Comparison of ENCODE assay signal across 12 cellular contexts in the genomic region with DNA sequence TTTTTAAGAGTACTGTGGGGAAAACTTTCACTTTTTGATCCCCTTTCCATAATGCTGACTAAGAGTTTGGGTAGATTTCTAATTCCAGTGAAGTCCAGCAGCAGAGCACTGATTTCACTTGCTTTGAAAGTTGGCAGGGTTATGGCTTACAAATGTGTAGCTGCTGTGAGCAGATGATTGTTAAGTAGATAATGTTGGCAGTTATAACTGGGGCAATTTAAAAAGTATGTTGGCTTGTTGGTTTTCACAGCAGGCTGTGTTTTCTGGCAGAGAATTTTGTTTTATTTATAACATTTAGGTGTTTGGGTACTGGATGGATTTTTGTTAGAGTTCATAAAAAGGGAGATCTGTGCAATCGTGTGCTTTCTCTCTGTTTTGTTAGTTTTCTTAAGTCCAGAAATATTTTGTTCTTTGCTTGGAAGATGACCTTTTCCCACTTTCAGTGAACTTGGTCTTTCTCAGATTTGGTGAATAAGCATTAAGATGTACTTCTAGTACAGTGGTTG. TPM values are rescaled to one million over a fixed set of nuclear protein-coding genes. Genes with fewer than 3 reads are reported as not detected.
DNase-seq lines count a peak whose midpoint lies in the region; ATAC-seq and TF ChIP-seq lines count a peak whose summit lies in the region.
"Had no signal": no experiment of that assay in that cellular context is flagged by ENCODE, and none has a peak within 500 bp of the region (broad histone marks: within the 10 kb centered on the region; RNA-seq: fewer than 3 reads in every experiment).

No MANE protein-coding gene starts in this region.

- 88% methylated on average over 1 of the region's 1 CpG for WGBS in HUES64

- H3K9ac ChIP-seq in HUES64 (ENCODE audit: low read depth, low read length) = no peak overlapping the region
- H3K9ac ChIP-seq: BLaER1 had no signal

- peak overlapping the region; percentile 34 for H3K27ac ChIP-seq in HUES64 (ENCODE audit: low read depth, low read length)
- H3K27ac ChIP-seq: BLaER1 had no signal

- DNase-seq in A172 (ENCODE audit: low spot score) (peak; percentile 6), choroid plexus epithelial cell (ENCODE audit: low read depth) (peak; percentile 82), lung microvascular endothelial cell (ENCODE audit: low read depth in 2 of 2) (peak; percentile 37 to 62), islet precursor cell (no peak), NCI-H128 (lab: John Stamatoyannopoulos, UW; ENCODE audit: unreplicated experiment) (no peak), D341Med (ENCODE audit: low spot score) (no peak)
- DNase-seq: activated naive CD4-positive, alpha-beta T cell treated with anti-CD3 and anti-CD28 coated beads, Interleukin-2, amount 10 ng/mL, durations not matched to agents 7 days and 5 days; NCI-H1048; stimulated activated naive CD8-positive, alpha-beta T cell treated with anti-CD3 and anti-CD28 coated beads, Interleukin-15, amount 100 ng/mL, for 72 hours had no signal

- H3K4me3 ChIP-seq in HUES64 (ENCODE audit: low read length) (no peak overlapping the region), choroid plexus epithelial cell (ENCODE audit: low read depth, low read length) (no peak overlapping the region)
- H3K4me3 ChIP-seq: BLaER1 had no signal

- no peak for TF ChIP-seq CTCF in choroid plexus epithelial cell (conservative IDR thresholded peaks at IDR 0.05; ENCODE audit: low read depth, low read length)

- H3K4me1 ChIP-seq in HUES64 (ENCODE audit: insufficient read depth, low read length) = peaks cover 83% of the 10 kb centered on the region

- no peaks in the 10 kb centered on the region for H3K36me3 ChIP-seq in HUES64 (ENCODE audit: insufficient read depth, low read length)
- H3K36me3 ChIP-seq: BLaER1 had no signal

- H3K9me3 ChIP-seq in HUES64 (ENCODE audit: insufficient read depth, low read depth, low read length) = no peaks in the 10 kb centered on the region

- ATAC-seq in GM18861 (IDR thresholded peaks at IDR 0.05; ENCODE audit: unreplicated experiment) = no peak
- ATAC-seq: stimulated activated naive CD8-positive, alpha-beta T cell treated with anti-CD3 and anti-CD28 coated beads, Interleukin-15, amount 100 ng/mL, for 72 hours had no signal

- H3K27me3 ChIP-seq in HUES64 (ENCODE audit: insufficient read depth, low read length) = no peaks in the 10 kb centered on the region
- H3K27me3 ChIP-seq: BLaER1 had no signal

RNA-seq across cellular contexts. Expression of a gene that starts 31.4 kb away (rescaled TPM):
- 29.9 and 36.3 TPM in 2 replicates for total RNA-seq in A172 (2014; rRNA removed; shearing (Covaris generic))
- 82.8 TPM for polyA plus RNA-seq in HUES64 (2013, experiment 1 of 2)
- 90.8 TPM for polyA plus RNA-seq in HUES64 (2013, experiment 2 of 2)
- total RNA-seq in lung microvascular endothelial cell = 79.8 and 137 TPM in 2 replicates

Comparison
In these comparisons a context has a peak if more than half of its experiments do, and no peak if none do; other contexts are left out.
1. DNase-seq: peak in A172 (single experiment), choroid plexus epithelial cell (single experiment) and lung microvascular endothelial cell (2 of 2); none in islet precursor cell (single experiment), NCI-H128 (single experiment) and D341Med (single experiment).